10 cellular contexts compared by ENCODE assay signal in genomic region chr14:71597955-71598659, GRCh38.
DNase-seq lines count a peak whose midpoint lies in the region; ATAC-seq and TF ChIP-seq lines count a peak whose summit lies in the region.
"Had no signal": no experiment of that assay in that cellular context is flagged by ENCODE, and none has a peak within 500 bp of the region (broad histone marks: within the 10 kb centered on the region; RNA-seq: fewer than 3 reads in every experiment).

No MANE protein-coding gene starts in this region.

- H3K36me3 ChIP-seq in GM06990 (ENCODE audit: control insufficient read depth, insufficient read depth, low read length): peaks cover 2% of the 10 kb centered on the region
- no peaks in the 10 kb centered on the region for H3K36me3 ChIP-seq in HAP-1 (replicated peaks)

- TF ChIP-seq CTCF in GM06990 (IDR thresholded peaks at IDR 0.05; ENCODE audit: insufficient read depth, low read length, poor library complexity, severe bottlenecking): no peak

- in situ Hi-C loops in HAP-1 (cut with MboI; ENCODE audit: low sequenced_read_pairs): no loop called here

- H3K27me3 Mint-ChIP-seq in activated CD4-positive, alpha-beta memory T cell treated with anti-CD3 and anti-CD28 coated beads for 36 hours: no peaks in the 10 kb centered on the region

- H3K4me3 Mint-ChIP-seq in activated CD4-positive, alpha-beta memory T cell treated with anti-CD3 and anti-CD28 coated beads for 36 hours: no peak overlapping the region
- H3K4me3 Mint-ChIP-seq: nephron progenitor cell had no signal

- peak; percentile 57 for DNase-seq in GM06990 (ENCODE audit: extremely low read depth, insufficient read length)
- DNase-seq in activated CD4-positive, alpha-beta memory T cell treated with anti-CD3 and anti-CD28 coated beads for 36 hours: peak; percentile 31
- DNase-seq in NCI-H2081 (lab: John Stamatoyannopoulos, UW): no peak
- no peak for DNase-seq in NCI-H748 (lab: John Stamatoyannopoulos, UW; ENCODE audit: unreplicated experiment)
- DNase-seq in activated naive CD4-positive, alpha-beta T cell treated with anti-CD3 and anti-CD28 coated beads, Interleukin-2, amount 50 U/mL, for 16 hours: no peak
- no peak for DNase-seq in HAP-1 (ENCODE audit: low spot score in 2 of 2)
- DNase-seq: nephron progenitor cell had no signal

- H3K4me1 ChIP-seq in HAP-1: no peaks in the 10 kb centered on the region; the same call in 1 of the 2 replicates

- CTCF ChIA-PET in activated CD4-positive, alpha-beta memory T cell treated with anti-CD3 and anti-CD28 coated beads for 36 hours (lab: Charles Lee): no interaction called here

- H3K27me3 ChIP-seq in GM06990 (replicated peaks; ENCODE audit: control insufficient read depth, insufficient read depth, low read length): no peaks in the 10 kb centered on the region
- H3K27me3 ChIP-seq in HAP-1 (ENCODE audit: low read depth): no peaks in the 10 kb centered on the region

- ATAC-seq in GM19463 (IDR thresholded peaks at IDR 0.05; ENCODE audit: unreplicated experiment) (peak; percentile 74), HG03457 (IDR thresholded peaks at IDR 0.05; ENCODE audit: unreplicated experiment) (peak; percentile 61)
- ATAC-seq: Right ventricle myocardium inferior had no signal

- H3K36me3 Mint-ChIP-seq in activated CD4-positive, alpha-beta memory T cell treated with anti-CD3 and anti-CD28 coated beads for 36 hours: peaks cover 30% of the 10 kb centered on the region

- intact Hi-C loops in activated CD4-positive, alpha-beta memory T cell treated with anti-CD3 and anti-CD28 coated beads for 36 hours (cut with micrococcal nuclease): no loop called here

- peaks cover 5% of the 10 kb centered on the region for H3K9me3 ChIP-seq in HAP-1

- H3K4me3 ChIP-seq in GM06990 (replicated peaks; ENCODE audit: low read depth, low read length): no peak overlapping the region
- no peak overlapping the region for H3K4me3 ChIP-seq in HAP-1

- peaks cover 41% of the 10 kb centered on the region for H3K4me1 Mint-ChIP-seq in activated CD4-positive, alpha-beta memory T cell treated with anti-CD3 and anti-CD28 coated beads for 36 hours (ENCODE audit: low read depth)

- POLR2A ChIA-PET in activated CD4-positive, alpha-beta memory T cell treated with anti-CD3 and anti-CD28 coated beads for 36 hours (lab: Charles Lee): no interaction called here

- no peak overlapping the region for H3K27ac Mint-ChIP-seq in activated CD4-positive, alpha-beta memory T cell treated with anti-CD3 and anti-CD28 coated beads for 36 hours
- H3K27ac Mint-ChIP-seq: nephron progenitor cell had no signal

- H3K9me3 Mint-ChIP-seq in activated CD4-positive, alpha-beta memory T cell treated with anti-CD3 and anti-CD28 coated beads for 36 hours: peaks cover 20% of the 10 kb centered on the region

Comparison
In these comparisons a context has a peak if more than half of its experiments do, and no peak if none do; other contexts are left out.
1. DNase-seq: peak in GM06990 (single experiment) and activated CD4-positive, alpha-beta memory T cell treated with anti-CD3 and anti-CD28 coated beads for 36 hours (single experiment); none in NCI-H2081 (0 of 2), NCI-H748 (single experiment), activated naive CD4-positive, alpha-beta T cell treated with anti-CD3 and anti-CD28 coated beads, Interleukin-2, amount 50 U/mL, for 16 hours (single experiment) and HAP-1 (0 of 2).